Comparison of ENCODE assay signal across 22 cellular contexts in genomic region chr9:135048758-135049284, GRCh38. TPM values are rescaled to one million over a fixed set of nuclear protein-coding genes. Genes with fewer than 3 reads are reported as not detected.
"Had no signal": no experiment of that assay in that cellular context is flagged by ENCODE, and none has a peak within 500 bp of the region (broad histone marks: within the 10 kb centered on the region; RNA-seq: fewer than 3 reads in every experiment).

No MANE protein-coding gene starts in this region.

- H3K4me3 Mint-ChIP-seq: activated CD4-positive, alpha-beta T cell treated with anti-CD3 and anti-CD28 coated beads, Interleukin-2, amount 10 ng/mL, durations not matched to agents 24 days and 14 days; activated CD8-positive, alpha-beta T cell treated with anti-CD3 and anti-CD28 coated beads for 36 hours; activated naive CD8-positive, alpha-beta T cell treated with anti-CD3 and anti-CD28 coated beads for 36 hours; activated T-cell treated with anti-CD3 and anti-CD28 coated beads, Interleukin-2, amount 50 U/mL, for 4 hours; central memory CD8-positive, alpha-beta T cell; neural crest cell had no signal

- H3K4me3 ChIP-seq: esophagus squamous epithelium, heart right ventricle, thyroid gland had no signal

- H3K27me3 ChIP-seq: thyroid gland had no signal

- DNase-seq: activated CD4-positive, alpha-beta T cell treated with anti-CD3 and anti-CD28 coated beads, Interleukin-2, amount 10 ng/mL, durations not matched to agents 24 days and 14 days; activated CD8-positive, alpha-beta T cell treated with anti-CD3 and anti-CD28 coated beads for 36 hours; activated naive CD4-positive, alpha-beta T cell; activated naive CD8-positive, alpha-beta T cell treated with anti-CD3 and anti-CD28 coated beads for 36 hours; activated T-cell treated with anti-CD3 and anti-CD28 coated beads, Interleukin-2, amount 50 U/mL, for 4 hours; esophagus squamous epithelium; heart right ventricle; left colon; mesendoderm; naive B cell; retina; stimulated activated CD4-positive, alpha-beta T cell treated with anti-CD3 and anti-CD28 coated beads, Interleukin-4, amount 100 ng/mL, for 4 hours; stimulated activated naive CD8-positive, alpha-beta T cell treated with anti-CD3 and anti-CD28 coated beads, Interleukin-15, Interleukin-2, amounts not matched to agents 100 U/mL and 50 U/mL, for 24 hours; substantia nigra; thyroid gland had no signal

- H3K27ac Mint-ChIP-seq: activated CD4-positive, alpha-beta T cell treated with anti-CD3 and anti-CD28 coated beads, Interleukin-2, amount 10 ng/mL, durations not matched to agents 24 days and 14 days; activated CD8-positive, alpha-beta T cell treated with anti-CD3 and anti-CD28 coated beads for 36 hours; activated naive CD8-positive, alpha-beta T cell treated with anti-CD3 and anti-CD28 coated beads for 36 hours; activated T-helper 2 cell treated with anti-CD3 and anti-CD28 coated beads, Interferon-gamma antibody, Interleukin-2, Interleukin-4, amounts not matched to agents 10 μg/mL and 5 μg/mL and 100 μg/mL, durations not matched to agents 14 hours and 24 hours and 36 hours; progenitor cell of endocrine pancreas had no signal

- H3K4me1 Mint-ChIP-seq: activated naive CD8-positive, alpha-beta T cell treated with anti-CD3 and anti-CD28 coated beads for 36 hours; central memory CD8-positive, alpha-beta T cell had no signal

- H3K36me3 ChIP-seq: esophagus squamous epithelium, heart right ventricle, thyroid gland had no signal

- H3K4me1 ChIP-seq: esophagus squamous epithelium, heart right ventricle, thyroid gland had no signal

- H3K27me3 Mint-ChIP-seq: activated CD4-positive, alpha-beta T cell treated with anti-CD3 and anti-CD28 coated beads, Interleukin-2, amount 10 ng/mL, durations not matched to agents 24 days and 14 days had no signal

- H3K27ac ChIP-seq: esophagus squamous epithelium, heart right ventricle, thyroid gland, VCaP had no signal

- H3K9me3 ChIP-seq: esophagus squamous epithelium, thyroid gland had no signal

- ATAC-seq: activated CD4-positive, CD25-positive, alpha-beta regulatory T cell treated with anti-CD3 and anti-CD28 coated beads, Interleukin-2, amount 50 U/mL, for 24 hours; activated CD8-positive, alpha-beta T cell treated with anti-CD3 and anti-CD28 coated beads for 36 hours; activated T-cell treated with anti-CD3 and anti-CD28 coated beads, Interleukin-2, amount 50 U/mL, for 4 hours; heart right ventricle; left colon; stimulated activated naive CD8-positive, alpha-beta T cell treated with anti-CD3 and anti-CD28 coated beads, Interleukin-15, Interleukin-2, amounts not matched to agents 100 U/mL and 50 U/mL, for 24 hours had no signal

- H3K36me3 Mint-ChIP-seq: activated naive CD8-positive, alpha-beta T cell treated with anti-CD3 and anti-CD28 coated beads for 36 hours had no signal

- H3K9me3 Mint-ChIP-seq: activated CD4-positive, alpha-beta T cell treated with anti-CD3 and anti-CD28 coated beads, Interleukin-2, amount 10 ng/mL, durations not matched to agents 24 days and 14 days; activated CD8-positive, alpha-beta T cell treated with anti-CD3 and anti-CD28 coated beads for 36 hours; activated naive CD8-positive, alpha-beta T cell treated with anti-CD3 and anti-CD28 coated beads for 36 hours; activated T-cell treated with anti-CD3 and anti-CD28 coated beads, Interleukin-2, amount 50 U/mL, for 4 hours; activated T-helper 2 cell treated with anti-CD3 and anti-CD28 coated beads, Interferon-gamma antibody, Interleukin-2, Interleukin-4, amounts not matched to agents 10 μg/mL and 5 μg/mL and 100 μg/mL, durations not matched to agents 14 hours and 24 hours and 36 hours; central memory CD8-positive, alpha-beta T cell; neural crest cell had no signal

RNA-seq across cellular contexts. Expression of gene OLFM1, which starts 38.6 kb away (rescaled TPM):
- total RNA-seq: activated CD8-positive, alpha-beta T cell treated with anti-CD3 and anti-CD28 coated beads for 36 hours; activated naive CD8-positive, alpha-beta T cell treated with anti-CD3 and anti-CD28 coated beads for 36 hours; T-helper 2 cell treated with Interferon-gamma antibody and Interleukin-4, amounts not matched to agents 100 ng/mL and 5 ng/mL, for 36 hours had no signal
